Comparison of ENCODE assay signal across 8 cellular contexts in genomic region chr5:107389130-107389553, GRCh38.
A peak's percentile ranks its signal among the peaks of the same experiment; 100 is the strongest.
DNase-seq lines count a peak whose midpoint lies in the region; ATAC-seq and TF ChIP-seq lines count a peak whose summit lies in the region.

No MANE protein-coding gene starts in this region.

- H3K4me2 ChIP-seq in DND-41 (ENCODE audit: insufficient read depth, low read length): peak overlapping the region; percentile 17

- peak; percentile 63 for DNase-seq in DND-41
- peak; percentile 38 for DNase-seq in OCI-M1 (lab: John Stamatoyannopoulos, UW)
- DNase-seq in effector memory CD8-positive, alpha-beta T cell: peak; percentile 14 to 31 (median 21)
- peak; percentile 49 for DNase-seq in renal cortical epithelial cell (ENCODE audit: low read depth)
- DNase-seq in stimulated activated naive CD4-positive, alpha-beta T cell (lab: John Stamatoyannopoulos, UW): no peak
- DNase-seq in tibial artery: no peak

- peaks cover 5% of the 10 kb centered on the region for H3K36me3 Mint-ChIP-seq in effector memory CD8-positive, alpha-beta T cell (ENCODE audit: insufficient read depth)

- peak overlapping the region; percentile 49 to 54 for H3K4me3 Mint-ChIP-seq in effector memory CD8-positive, alpha-beta T cell

- H3K4me3 ChIP-seq in DND-41 (ENCODE audit: low read depth in 1 of 2, low read length in 2 of 2) (no peak overlapping the region), tibial artery (no peak overlapping the region)

- H3K27me3 ChIP-seq in DND-41 (ENCODE audit: insufficient read depth, low read length, poor library complexity) (no peaks in the 10 kb centered on the region), tibial artery (no peaks in the 10 kb centered on the region)

- H3K4me1 ChIP-seq in DND-41 (ENCODE audit: insufficient read depth, low read length) (peaks cover 28% of the 10 kb centered on the region), tibial artery (peaks cover 0 to 6% (median 0%) of the 10 kb centered on the region in 4 donors)

- H3K27ac Mint-ChIP-seq in effector memory CD8-positive, alpha-beta T cell: peak overlapping the region; percentile 92 to 96

- H3K27ac ChIP-seq in DND-41 (ENCODE audit: low read length): peak overlapping the region; percentile 63
- H3K27ac ChIP-seq in tibial artery: no peak overlapping the region

- intact Hi-C loops in tibial artery (cut with DNase I; ENCODE audit: low total_unique reads): no loop called here

- no peaks in the 10 kb centered on the region for H3K79me2 ChIP-seq in DND-41 (ENCODE audit: insufficient read depth, low read length)

- no peaks in the 10 kb centered on the region for H4K20me1 ChIP-seq in DND-41 (ENCODE audit: insufficient read depth, low read length)

- TF ChIP-seq CTCF in DND-41 (IDR thresholded peaks at IDR 0.05; ENCODE audit: borderline replicate concordance, extremely low read depth, low read length, poor library complexity, severe bottlenecking): peak; percentile 58
- no peak for TF ChIP-seq CTCF in tibial artery (IDR thresholded peaks at IDR 0.05)

- H2AFZ ChIP-seq in DND-41 (ENCODE audit: low read depth, low read length): no peak overlapping the region

- H3K9ac ChIP-seq in DND-41 (ENCODE audit: low read depth, low read length): 0 out of 2 replicates have a peak overlapping the region, but pooled peaks have one; percentile 8

- no peaks in the 10 kb centered on the region for H3K27me3 Mint-ChIP-seq in effector memory CD8-positive, alpha-beta T cell

- H3K36me3 ChIP-seq in DND-41 (ENCODE audit: insufficient read depth, low read length) (no peaks in the 10 kb centered on the region), tibial artery (no peaks in the 10 kb centered on the region)

- H3K4me1 Mint-ChIP-seq in effector memory CD8-positive, alpha-beta T cell (ENCODE audit: low read depth in 2 of 2): peaks cover 20 to 35% of the 10 kb centered on the region in 2 donors

- no peaks in the 10 kb centered on the region for H3K9me3 Mint-ChIP-seq in effector memory CD8-positive, alpha-beta T cell

- ATAC-seq in DND-41 (ENCODE audit: insufficient read depth, low read depth) (peak; percentile 92), GM19351 (IDR thresholded peaks at IDR 0.05; ENCODE audit: unreplicated experiment) (peak; percentile 83), HG03342 (IDR thresholded peaks at IDR 0.05; ENCODE audit: unreplicated experiment) (peak; percentile 74)
- ATAC-seq in effector memory CD8-positive, alpha-beta T cell (replicated peaks): peak; percentile 81

- no peaks in the 10 kb centered on the region for H3K9me3 ChIP-seq in DND-41 (ENCODE audit: insufficient read depth, low read length, severe bottlenecking)
- H3K9me3 ChIP-seq in tibial artery: no peaks in the 10 kb centered on the region

Comparison
In these comparisons a context has a peak if more than half of its experiments do, and no peak if none do; other contexts are left out.
1. DNase-seq: peak in DND-41 (single experiment), OCI-M1 (single experiment), effector memory CD8-positive, alpha-beta T cell (3 of 3) and renal cortical epithelial cell (single experiment); none in stimulated activated naive CD4-positive, alpha-beta T cell (0 of 6) and tibial artery (0 of 2).
2. Peak in every context shown above with its lines, with median percentiles within 50 percentile points of each other: ATAC-seq.